35 cellular contexts compared by ENCODE assay signal in the genomic region with DNA sequence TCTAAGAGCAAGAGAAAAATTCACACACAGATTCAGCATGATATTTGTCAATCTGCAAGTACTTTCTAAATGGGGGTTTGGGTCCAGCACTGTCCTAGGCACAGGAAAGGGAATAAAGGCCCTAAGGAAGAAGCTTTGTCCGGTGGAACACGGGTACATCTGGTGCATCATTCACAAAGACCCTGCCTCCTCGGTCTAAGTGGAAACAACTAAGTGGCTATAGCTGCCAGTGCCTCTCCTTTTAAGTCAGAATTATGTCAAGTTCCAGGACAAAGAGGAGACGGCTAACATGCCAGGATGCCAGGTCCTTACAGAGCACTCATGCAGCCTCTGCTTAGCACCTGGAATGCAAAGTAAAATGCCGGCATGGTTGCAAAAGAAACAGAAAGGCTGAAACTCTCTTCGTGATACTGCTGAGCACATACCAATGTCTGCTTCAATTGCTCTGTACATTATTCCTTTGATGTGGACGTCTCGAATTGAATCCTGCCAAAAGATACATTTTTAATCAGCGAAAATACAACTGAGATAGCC.
"Had no signal": no experiment of that assay in that cellular context is flagged by ENCODE, and none has a peak within 500 bp of the region (broad histone marks: within the 10 kb centered on the region; RNA-seq: fewer than 3 reads in every experiment).

No MANE protein-coding gene starts in this region.

- H3K4me1 Mint-ChIP-seq: activated CD4-positive, alpha-beta T cell treated with anti-CD3 and anti-CD28 coated beads for 36 hours; activated CD4-positive, alpha-beta T cell treated with anti-CD3 and anti-CD28 coated beads, Interleukin-2, amount 10 ng/mL, durations not matched to agents 24 days and 14 days; activated naive CD8-positive, alpha-beta T cell treated with anti-CD3 and anti-CD28 coated beads, Interleukin-2, amount 50 U/mL, for 24 hours; activated T-helper 17 cell treated with anti-CD3 and anti-CD28 coated beads, Interleukin-2, amount 50 U/mL, for 72 hours had no signal

- H3K27ac Mint-ChIP-seq: activated CD4-positive, alpha-beta memory T cell treated with anti-CD3 and anti-CD28 coated beads for 36 hours; activated CD4-positive, alpha-beta T cell treated with anti-CD3 and anti-CD28 coated beads for 36 hours; activated CD4-positive, alpha-beta T cell treated with anti-CD3 and anti-CD28 coated beads, Interleukin-2, amount 10 ng/mL, durations not matched to agents 24 days and 14 days; activated naive CD8-positive, alpha-beta T cell treated with anti-CD3 and anti-CD28 coated beads for 36 hours; activated naive CD8-positive, alpha-beta T cell treated with anti-CD3 and anti-CD28 coated beads, Interleukin-2, amount 50 U/mL, for 24 hours; activated T-helper 17 cell treated with anti-CD3 and anti-CD28 coated beads, Interleukin-2, amount 50 U/mL, for 72 hours; effector memory CD8-positive, alpha-beta T cell; T-helper 17 cell; T-helper 2 cell treated with Interferon-gamma antibody and Interleukin-4, amounts not matched to agents 5 μg/mL and 100 μg/mL, for 36 hours had no signal

- H3K27ac ChIP-seq: adrenal gland, body of pancreas, foreskin keratinocyte, gastrocnemius medialis had no signal

- H3K4me3 ChIP-seq: adrenal gland, body of pancreas, esophagus muscularis mucosa, gastrocnemius medialis, heart left ventricle had no signal

- H3K4me1 ChIP-seq: body of pancreas, foreskin keratinocyte, gastrocnemius medialis had no signal

- H3K4me3 Mint-ChIP-seq: activated CD4-positive, alpha-beta memory T cell treated with anti-CD3 and anti-CD28 coated beads for 36 hours; activated CD4-positive, alpha-beta T cell treated with anti-CD3 and anti-CD28 coated beads for 36 hours; activated CD4-positive, alpha-beta T cell treated with anti-CD3 and anti-CD28 coated beads, Interleukin-2, amount 10 ng/mL, durations not matched to agents 24 days and 14 days; activated naive CD8-positive, alpha-beta T cell treated with anti-CD3 and anti-CD28 coated beads for 36 hours; activated naive CD8-positive, alpha-beta T cell treated with anti-CD3 and anti-CD28 coated beads, Interleukin-2, amount 50 U/mL, for 24 hours; activated T-cell treated with anti-CD3 and anti-CD28 coated beads, Interleukin-2, amount 50 U/mL, for 4 hours; activated T-helper 17 cell treated with anti-CD3 and anti-CD28 coated beads, Interleukin-2, amount 50 U/mL, for 72 hours; effector memory CD8-positive, alpha-beta T cell; T-helper 17 cell; T-helper 2 cell treated with Interferon-gamma antibody and Interleukin-4, amounts not matched to agents 5 μg/mL and 100 μg/mL, for 36 hours had no signal

- H3K27me3 Mint-ChIP-seq: activated CD4-positive, alpha-beta memory T cell treated with anti-CD3 and anti-CD28 coated beads for 36 hours; activated CD4-positive, alpha-beta T cell treated with anti-CD3 and anti-CD28 coated beads for 36 hours; activated CD4-positive, alpha-beta T cell treated with anti-CD3 and anti-CD28 coated beads, Interleukin-2, amount 10 ng/mL, durations not matched to agents 24 days and 14 days; activated naive CD8-positive, alpha-beta T cell treated with anti-CD3 and anti-CD28 coated beads for 36 hours; activated naive CD8-positive, alpha-beta T cell treated with anti-CD3 and anti-CD28 coated beads, Interleukin-2, amount 50 U/mL, for 24 hours; activated T-helper 17 cell treated with anti-CD3 and anti-CD28 coated beads, Interleukin-2, amount 50 U/mL, for 72 hours; effector memory CD8-positive, alpha-beta T cell; T-helper 17 cell had no signal

- H3K27me3 ChIP-seq: adrenal gland, body of pancreas, esophagus muscularis mucosa, foreskin keratinocyte, gastrocnemius medialis, heart left ventricle had no signal

- H3K9me3 Mint-ChIP-seq: activated CD4-positive, alpha-beta memory T cell treated with anti-CD3 and anti-CD28 coated beads for 36 hours; activated CD4-positive, alpha-beta T cell treated with anti-CD3 and anti-CD28 coated beads, Interleukin-2, amount 10 ng/mL, durations not matched to agents 24 days and 14 days; activated naive CD8-positive, alpha-beta T cell treated with anti-CD3 and anti-CD28 coated beads for 36 hours; activated naive CD8-positive, alpha-beta T cell treated with anti-CD3 and anti-CD28 coated beads, Interleukin-2, amount 50 U/mL, for 24 hours; activated T-cell treated with anti-CD3 and anti-CD28 coated beads, Interleukin-2, amount 50 U/mL, for 4 hours; activated T-helper 17 cell treated with anti-CD3 and anti-CD28 coated beads, Interleukin-2, amount 50 U/mL, for 72 hours; effector memory CD8-positive, alpha-beta T cell; T-helper 2 cell treated with Interferon-gamma antibody and Interleukin-4, amounts not matched to agents 5 μg/mL and 100 μg/mL, for 36 hours had no signal

- DNase-seq: activated CD4-positive, alpha-beta memory T cell treated with anti-CD3 and anti-CD28 coated beads for 36 hours; activated CD4-positive, alpha-beta T cell treated with anti-CD3 and anti-CD28 coated beads for 36 hours; activated CD4-positive, alpha-beta T cell treated with anti-CD3 and anti-CD28 coated beads, Interleukin-2, amount 10 ng/mL, durations not matched to agents 24 days and 14 days; activated CD4-positive, CD25-positive, alpha-beta regulatory T cell; activated CD4-positive, CD25-positive, alpha-beta regulatory T cell treated with anti-CD3 and anti-CD28 coated beads, Interleukin-2, amount 50 U/mL, for 72 hours; activated CD8-positive, alpha-beta memory T cell treated with anti-CD3 and anti-CD28 coated beads, Interleukin-2, amount 50 U/mL, for 48 hours; activated effector memory CD4-positive, alpha-beta T cell treated with Interleukin-2 at 50 U/mL for 16 hours; activated gamma-delta T cell treated with Interleukin-2 at 50 U/mL for 16 hours; activated naive CD4-positive, alpha-beta T cell treated with anti-CD3 and anti-CD28 coated beads, Interleukin-2, amount 50 U/mL, for 16 hours; activated naive CD4-positive, alpha-beta T cell treated with Interleukin-2 at 50 U/mL for 16 hours; activated naive CD8-positive, alpha-beta T cell treated with anti-CD3 and anti-CD28 coated beads for 36 hours; activated naive CD8-positive, alpha-beta T cell treated with anti-CD3 and anti-CD28 coated beads, Interleukin-2, amount 50 U/mL, for 24 hours; activated T-cell treated with anti-CD3 and anti-CD28 coated beads for 4 hours; activated T-cell treated with anti-CD3 and anti-CD28 coated beads, Interleukin-2, amount 50 U/mL, for 4 hours; adrenal gland; amygdala; aorta; body of pancreas; caudate nucleus; cortex of kidney; dermis blood vessel endothelial cell; effector CD4-positive, alpha-beta T cell; effector memory CD8-positive, alpha-beta T cell; erythroblast; foreskin keratinocyte; gastrocnemius medialis; glutamatergic neuron; heart left ventricle; T-helper 1 cell; T-helper 17 cell; T1000 had no signal

- FAIRE-seq: colon had no signal

- H3K9me3 ChIP-seq: adrenal gland, body of pancreas, esophagus muscularis mucosa, gastrocnemius medialis, heart left ventricle had no signal
